Comparison of ENCODE assay signal across 9 cellular contexts in genomic region chr1:33152685-33153432, GRCh38. TPM values are rescaled to one million over a fixed set of nuclear protein-coding genes. Genes with fewer than 3 reads are reported as not detected.
DNase-seq lines count a peak whose midpoint lies in the region; ATAC-seq and TF ChIP-seq lines count a peak whose summit lies in the region.
"Had no signal": no experiment of that assay in that cellular context is flagged by ENCODE, and none has a peak within 500 bp of the region (broad histone marks: within the 10 kb centered on the region; RNA-seq: fewer than 3 reads in every experiment).

No MANE protein-coding gene starts in this region.

- H3K9me3 ChIP-seq in ascending aorta: no peaks in the 10 kb centered on the region
- H3K9me3 ChIP-seq: lower lobe of right lung had no signal

- H3K36me3 Mint-ChIP-seq in CD14-positive monocyte: peaks cover 29 to 55% of the 10 kb centered on the region in 2 donors

- no peaks in the 10 kb centered on the region for H3K9me3 Mint-ChIP-seq in stimulated activated naive CD8-positive, alpha-beta T cell treated with anti-CD3 and anti-CD28 coated beads, Interleukin-15, amount 100 ng/mL, for 72 hours
- no peaks in the 10 kb centered on the region for H3K9me3 Mint-ChIP-seq in CD14-positive monocyte

- H3K4me3 ChIP-seq in ascending aorta: no peak overlapping the region
- H3K4me3 ChIP-seq: lower lobe of right lung had no signal

- peaks cover 0 to 18% of the 10 kb centered on the region in 2 donors for H3K4me1 ChIP-seq in ascending aorta
- H3K4me1 ChIP-seq: lower lobe of right lung had no signal

- no peaks in the 10 kb centered on the region for H3K27me3 ChIP-seq in ascending aorta

- peak overlapping the region; percentile 72 to 75 for H3K27ac ChIP-seq in ascending aorta
- H3K27ac ChIP-seq: lower lobe of right lung had no signal

- TF ChIP-seq CTCF in ascending aorta (IDR thresholded peaks at IDR 0.05) (no peak), CD14-positive monocyte (IDR thresholded peaks at IDR 0.05) (no peak)

- intact Hi-C loops in ascending aorta (cut with DNase I): no loop called here
- intact Hi-C loops in CD14-positive monocyte (cut with micrococcal nuclease): no loop called here

- DNase-seq in stimulated activated naive CD8-positive, alpha-beta T cell treated with anti-CD3 and anti-CD28 coated beads, Interleukin-15, amount 100 ng/mL, for 72 hours: no peak
- no peak for DNase-seq in stimulated activated naive CD8-positive, alpha-beta T cell treated with anti-CD3 and anti-CD28 coated beads, Interleukin-15, Interleukin-2, amounts not matched to agents 100 U/mL and 50 U/mL, for 24 hours
- peak; percentile 53 to 89 for DNase-seq in ascending aorta (ENCODE audit: low spot score in 2 of 2)
- peak; percentile 88 for DNase-seq in islet precursor cell
- no peak for DNase-seq in NCI-H2029 treated with DMSO at 0.1 percent for 48 hours (lab: John Stamatoyannopoulos, UW)
- DNase-seq in cerebellum (ENCODE audit: low spot score): no peak
- no peak for DNase-seq in CD14-positive monocyte (ENCODE audit: low spot score)
- DNase-seq: lower lobe of right lung had no signal

- H3K4me3 Mint-ChIP-seq in stimulated activated naive CD8-positive, alpha-beta T cell treated with anti-CD3 and anti-CD28 coated beads, Interleukin-15, amount 100 ng/mL, for 72 hours: no peak overlapping the region
- H3K4me3 Mint-ChIP-seq in CD14-positive monocyte: no peak overlapping the region

- no peak for ATAC-seq in stimulated activated naive CD8-positive, alpha-beta T cell treated with anti-CD3 and anti-CD28 coated beads, Interleukin-15, amount 100 ng/mL, for 72 hours
- no peak for ATAC-seq in stimulated activated naive CD8-positive, alpha-beta T cell treated with anti-CD3 and anti-CD28 coated beads, Interleukin-15, Interleukin-2, amounts not matched to agents 100 U/mL and 50 U/mL, for 24 hours
- no peak for ATAC-seq in GM19035 (IDR thresholded peaks at IDR 0.05; ENCODE audit: unreplicated experiment)

- peaks cover 0 to 1% of the 10 kb centered on the region in 2 donors for H3K36me3 ChIP-seq in ascending aorta

- H3K27me3 Mint-ChIP-seq in stimulated activated naive CD8-positive, alpha-beta T cell treated with anti-CD3 and anti-CD28 coated beads, Interleukin-15, amount 100 ng/mL, for 72 hours: no peaks in the 10 kb centered on the region
- H3K27me3 Mint-ChIP-seq in CD14-positive monocyte (ENCODE audit: low read depth in 3 of 3): peaks cover 0 to 4% (median 0%) of the 10 kb centered on the region in 3 donors

- H3K4me1 Mint-ChIP-seq in stimulated activated naive CD8-positive, alpha-beta T cell treated with anti-CD3 and anti-CD28 coated beads, Interleukin-15, amount 100 ng/mL, for 72 hours: peaks cover 7% of the 10 kb centered on the region
- peaks cover 2% of the 10 kb centered on the region for H3K4me1 Mint-ChIP-seq in CD14-positive monocyte

- H3K27ac Mint-ChIP-seq in stimulated activated naive CD8-positive, alpha-beta T cell treated with anti-CD3 and anti-CD28 coated beads, Interleukin-15, amount 100 ng/mL, for 72 hours: peak overlapping the region; percentile 80 to 90
- no peak overlapping the region for H3K27ac Mint-ChIP-seq in CD14-positive monocyte

RNA-seq across cellular contexts. Expression of gene TRIM62, which starts 29.0 kb away (rescaled TPM):
- total RNA-seq in ascending aorta (18.1 TPM), cerebellum (5.7 TPM)
- 1 to 10 TPM; 1.7 to 2.1 TPM for polyA plus RNA-seq in CD14-positive monocyte

Comparison
In these comparisons a context has a peak if more than half of its experiments do, and no peak if none do; other contexts are left out.
1. DNase-seq: peak in ascending aorta (2 of 2) and islet precursor cell (single experiment); none in stimulated activated naive CD8-positive, alpha-beta T cell treated with anti-CD3 and anti-CD28 coated beads, Interleukin-15, amount 100 ng/mL, for 72 hours (0 of 2), stimulated activated naive CD8-positive, alpha-beta T cell treated with anti-CD3 and anti-CD28 coated beads, Interleukin-15, Interleukin-2, amounts not matched to agents 100 U/mL and 50 U/mL, for 24 hours (single experiment), NCI-H2029 treated with DMSO at 0.1 percent for 48 hours (single experiment), cerebellum (single experiment) and CD14-positive monocyte (single experiment).
2. H3K27ac Mint-ChIP-seq: peak in stimulated activated naive CD8-positive, alpha-beta T cell treated with anti-CD3 and anti-CD28 coated beads, Interleukin-15, amount 100 ng/mL, for 72 hours (2 of 2); none in CD14-positive monocyte (0 of 7).